ENCODE assay signal across 1 cellular context in genomic region chrX:130401415-130402210, GRCh38.
A peak's percentile ranks its signal among the peaks of the same experiment; 100 is the strongest.
TF ChIP-seq lines count a peak whose summit lies in the region.

Gene RBMX2 (plus strand): TSS chrX:130401987. CDS start chrX:130402033, 46 bp downstream.

TF ChIP-seq in H1, 55 proteins besides CTCF, POLR2A, EP300 and RAD21:
- TF ChIP-seq PHF8 (conservative IDR thresholded peaks at IDR 0.05; ENCODE audit: low read depth, low read length) (peak; percentile 66), POLR2AphosphoS5 (IDR thresholded peaks at IDR 0.05; ENCODE audit: low read depth, low read length) (peak; percentile 45; the same call in 1 of the 2 replicates), HDAC6 (IDR thresholded peaks at IDR 0.05; ENCODE audit: low read depth, low read length) (no peak), TAF1 (IDR thresholded peaks at IDR 0.05; ENCODE audit: low read depth, low read length) (peak; percentile 61; the same call in 1 of the 2 replicates), NRF1 (IDR thresholded peaks at IDR 0.05; ENCODE audit: low read depth, low read length) (peak; percentile 78), CREB1 (IDR thresholded peaks at IDR 0.05) (no peak), BCL11A (IDR thresholded peaks at IDR 0.05; ENCODE audit: low read depth in 2 of 2, low read length in 2 of 2) (no peak), GABPA (IDR thresholded peaks at IDR 0.05; ENCODE audit: borderline replicate concordance, insufficient read depth, low read length) (no peak), BACH1 (IDR thresholded peaks at IDR 0.05; ENCODE audit: low read length) (no peak)
- TF ChIP-seq, protein P1, sequence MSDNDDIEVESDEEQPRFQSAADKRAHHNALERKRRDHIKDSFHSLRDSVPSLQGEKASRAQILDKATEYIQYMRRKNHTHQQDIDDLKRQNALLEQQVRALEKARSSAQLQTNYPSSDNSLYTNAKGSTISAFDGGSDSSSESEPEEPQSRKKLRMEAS (IDR thresholded peaks at IDR 0.05) = 0 out of 2 replicates have a peak, but pooled peaks have one; percentile 26
